Comparison of ENCODE assay signal across 12 cellular contexts in genomic region chrX:77493677-77494553, GRCh38. TPM values are rescaled to one million over a fixed set of nuclear protein-coding genes. Genes with fewer than 3 reads are reported as not detected.
A peak's percentile ranks its signal among the peaks of the same experiment; 100 is the strongest.
DNase-seq lines count a peak whose midpoint lies in the region; TF ChIP-seq lines count a peak whose summit lies in the region.
"Had no signal": no experiment of that assay in that cellular context is flagged by ENCODE, and none has a peak within 500 bp of the region (broad histone marks: within the 10 kb centered on the region; RNA-seq: fewer than 3 reads in every experiment).

No MANE protein-coding gene starts in this region.

- peak; percentile 63 for DNase-seq in NCI-H748 (lab: John Stamatoyannopoulos, UW; ENCODE audit: unreplicated experiment)
- DNase-seq in NCI-H748 treated with DMSO at 0.1 percent for 48 hours (lab: John Stamatoyannopoulos, UW) = no peak
- peak; percentile 91 for DNase-seq in NCI-H69 (lab: John Stamatoyannopoulos, UW)
- peak; percentile 47 for DNase-seq in fibroblast of mammary gland (ENCODE audit: low read depth)
- peak; percentile 35 for DNase-seq in smooth muscle cell of the brain vasculature (ENCODE audit: low read depth, low spot score)
- DNase-seq in esophagus muscularis mucosa (ENCODE audit: extremely low spot score) = no peak
- no peak for DNase-seq in activated naive CD4-positive, alpha-beta T cell treated with anti-CD3 and anti-CD28 coated beads, Interleukin-2, amount 50 U/mL, for 16 hours
- DNase-seq in KG1 (lab: John Stamatoyannopoulos, UW) = no peak
- DNase-seq: caudate nucleus, immature natural killer cell had no signal

- no peak overlapping the region for H3K27ac ChIP-seq in esophagus muscularis mucosa (replicated peaks in 1 of 4)
- H3K27ac ChIP-seq: C4-2B, skin epidermis had no signal

- TF ChIP-seq CTCF in fibroblast of mammary gland (conservative IDR thresholded peaks at IDR 0.05; ENCODE audit: control insufficient read depth, insufficient read depth, low read depth, low read length) (no peak), esophagus muscularis mucosa (IDR thresholded peaks at IDR 0.05) (no peak)

- H3K27me3 ChIP-seq in esophagus muscularis mucosa = no peaks in the 10 kb centered on the region

- H3K9me3 ChIP-seq in esophagus muscularis mucosa = no peaks in the 10 kb centered on the region

- intact Hi-C loops in esophagus muscularis mucosa (cut with DNase I) = no loop called here

- no peak overlapping the region for H3K4me3 ChIP-seq in fibroblast of mammary gland (ENCODE audit: control insufficient read depth, low read depth, low read length)
- H3K4me3 ChIP-seq in esophagus muscularis mucosa = no peak overlapping the region
- H3K4me3 ChIP-seq: skin epidermis had no signal

- H3K4me1 ChIP-seq in esophagus muscularis mucosa = no peaks in the 10 kb centered on the region

- 61% methylated on average over 19 of the region's 20 CpGs for WGBS in esophagus muscularis mucosa

- TF ChIP-seq EP300 in esophagus muscularis mucosa (IDR thresholded peaks at IDR 0.05) = no peak

- H3K36me3 ChIP-seq in esophagus muscularis mucosa = no peaks in the 10 kb centered on the region

- no peak for TF ChIP-seq POLR2A in esophagus muscularis mucosa (IDR thresholded peaks at IDR 0.05; ENCODE audit: low read depth)

RNA-seq across cellular contexts. Expression of gene FGF16, which starts 46.7 kb away (rescaled TPM):
- total RNA-seq in esophagus muscularis mucosa = under 1 TPM in 3 of 4 donors, not detected in 1; 0.33 to 0.42 (median 0.40) TPM

Comparison
In these comparisons a context has a peak if more than half of its experiments do, and no peak if none do; other contexts are left out.
1. DNase-seq: peak in NCI-H748 (single experiment), NCI-H69 (single experiment), fibroblast of mammary gland (single experiment) and smooth muscle cell of the brain vasculature (single experiment); none in NCI-H748 treated with DMSO at 0.1 percent for 48 hours (single experiment), esophagus muscularis mucosa (single experiment), activated naive CD4-positive, alpha-beta T cell treated with anti-CD3 and anti-CD28 coated beads, Interleukin-2, amount 50 U/mL, for 16 hours (single experiment) and KG1 (single experiment).